In the genomic region with DNA sequence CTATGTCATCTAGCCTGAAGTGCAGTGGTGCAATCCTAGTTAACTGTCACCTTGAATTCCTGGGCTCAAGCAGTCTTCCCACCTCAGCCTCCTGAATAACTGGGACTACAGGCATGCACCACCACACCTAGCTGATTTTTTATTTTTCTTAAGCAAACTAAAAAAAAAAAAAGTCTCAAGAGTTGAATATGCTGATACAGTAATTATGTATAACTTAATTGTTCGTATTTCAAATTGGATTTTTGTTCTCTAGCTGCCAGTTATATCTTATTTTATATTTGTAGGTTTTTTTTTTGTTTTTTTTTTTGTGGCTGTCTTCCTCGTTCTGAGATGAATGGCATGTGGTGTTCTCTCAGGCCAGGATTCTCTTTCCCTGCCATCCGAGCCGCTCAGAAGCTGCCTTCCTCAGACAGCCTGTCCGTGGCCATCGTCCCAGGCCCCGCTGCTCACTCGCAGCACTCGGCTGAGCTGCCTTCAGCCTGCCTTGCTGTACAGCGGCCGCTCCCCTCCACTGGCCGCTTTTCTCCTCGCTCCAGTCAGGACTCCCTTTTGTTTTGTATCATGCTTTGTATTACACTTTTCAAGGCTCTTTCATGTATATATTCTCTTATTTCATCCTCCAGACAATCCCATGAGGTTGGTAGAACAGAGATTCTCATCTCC, we compare ENCODE assay signal across 24 cellular contexts. TPM values are rescaled to one million over a fixed set of nuclear protein-coding genes. Genes with fewer than 3 reads are reported as not detected.
DNase-seq lines count a peak whose midpoint lies in the region; ATAC-seq, FAIRE-seq and TF ChIP-seq lines count a peak whose summit lies in the region.
"Had no signal": no experiment of that assay in that cellular context is flagged by ENCODE, and none has a peak within 500 bp of the region (broad histone marks: within the 10 kb centered on the region; RNA-seq: fewer than 3 reads in every experiment).

No MANE protein-coding gene starts in this region.

- H3K9me3 ChIP-seq in BE2C, result no peaks in the 10 kb centered on the region
- no peaks in the 10 kb centered on the region for H3K9me3 ChIP-seq in psoas muscle
- H3K9me3 ChIP-seq: left ventricle myocardium inferior, vagina had no signal

- peaks cover 17% of the 10 kb centered on the region for H3K36me3 ChIP-seq in BE2C
- peaks cover 0 to 10% of the 10 kb centered on the region in 2 donors for H3K36me3 ChIP-seq in psoas muscle (ENCODE audit: insufficient read depth in 1 of 2, low read depth in 1 of 2)

- POLR2A ChIA-PET in HEK293T (lab: Yijun Ruan, JAX), result no interaction called here

- peak overlapping the region; percentile 31 for H3K27ac Mint-ChIP-seq in effector memory CD8-positive, alpha-beta T cell
- no peak overlapping the region for H3K27ac Mint-ChIP-seq in natural killer cell treated with Interleukin-12 subunit alpha and Interleukin-12 subunit beta and Interleukin-15 and Interleukin-18, amount 100 ng/mL, for 72 hours
- H3K27ac Mint-ChIP-seq: progenitor cell of endocrine pancreas; stimulated activated naive CD8-positive, alpha-beta T cell treated with anti-CD3 and anti-CD28 coated beads, Interleukin-15, Interleukin-2, amounts not matched to agents 100 ng/mL and 50 ng/mL, for 24 hours had no signal

- no peaks in the 10 kb centered on the region for H3K27me3 ChIP-seq in BE2C
- no peaks in the 10 kb centered on the region for H3K27me3 ChIP-seq in psoas muscle (ENCODE audit: insufficient read depth in 3 of 3, low read length in 2 of 3)
- H3K27me3 ChIP-seq: vagina had no signal

- H3K27ac ChIP-seq in psoas muscle, result peak overlapping the region; percentile 18
- H3K27ac ChIP-seq: left ventricle myocardium inferior, vagina had no signal

- H3K4me3 Mint-ChIP-seq in effector memory CD8-positive, alpha-beta T cell, result no peak overlapping the region
- no peak overlapping the region for H3K4me3 Mint-ChIP-seq in natural killer cell treated with Interleukin-12 subunit alpha and Interleukin-12 subunit beta and Interleukin-15 and Interleukin-18, amount 100 ng/mL, for 72 hours
- H3K4me3 Mint-ChIP-seq: stimulated activated naive CD8-positive, alpha-beta T cell treated with anti-CD3 and anti-CD28 coated beads, Interleukin-15, Interleukin-2, amounts not matched to agents 100 ng/mL and 50 ng/mL, for 24 hours had no signal

- DNase-seq in BE2C (peak; percentile 49), NCI-H526 (lab: John Stamatoyannopoulos, UW) (peak; percentile 21 to 81), psoas muscle (no peak), D721Med (ENCODE audit: insufficient read length, low spot score) (no peak), HEK293T (ENCODE audit: extremely low spot score) (no peak), GF-D8 (lab: John Stamatoyannopoulos, UW) (no peak)
- DNase-seq in effector memory CD8-positive, alpha-beta T cell, result no peak
- DNase-seq in natural killer cell treated with Interleukin-12 subunit alpha and Interleukin-12 subunit beta and Interleukin-15 and Interleukin-18, amount 100 ng/mL, for 72 hours (ENCODE audit: low spot score), result no peak
- DNase-seq: activated CD4-positive, alpha-beta T cell treated with anti-CD3 and anti-CD28 coated beads, Interleukin-2, amount 50 U/mL, for 4 hours; activated T-cell treated with anti-CD3 and anti-CD28 coated beads for 4 hours; COR-L47; foreskin fibroblast; left ventricle myocardium inferior; MM.1S; NCI-H187 treated with DMSO at 0.1 percent for 48 hours; NCI-H345; stimulated activated CD4-positive, alpha-beta T cell treated with anti-CD3 and anti-CD28 coated beads, Interleukin-12 subunit alpha, Interleukin-12 subunit beta, amount 100 ng/mL, for 4 hours; T-helper 1 cell had no signal

- peaks cover 36% of the 10 kb centered on the region for H3K4me1 ChIP-seq in BE2C
- H3K4me1 ChIP-seq in psoas muscle, result peaks cover 43% of the 10 kb centered on the region

- no peak for FAIRE-seq in D721Med (lab: Jason Lieb, UNC)
- FAIRE-seq: endothelial cell of umbilical vein, GM12878 had no signal

- no peaks in the 10 kb centered on the region for H3K9me3 Mint-ChIP-seq in effector memory CD8-positive, alpha-beta T cell
- H3K9me3 Mint-ChIP-seq in natural killer cell treated with Interleukin-12 subunit alpha and Interleukin-12 subunit beta and Interleukin-15 and Interleukin-18, amount 100 ng/mL, for 72 hours, result no peaks in the 10 kb centered on the region
- H3K9me3 Mint-ChIP-seq: stimulated activated naive CD8-positive, alpha-beta T cell treated with anti-CD3 and anti-CD28 coated beads, Interleukin-15, Interleukin-2, amounts not matched to agents 100 ng/mL and 50 ng/mL, for 24 hours had no signal

- TF ChIP-seq CTCF in BE2C (IDR thresholded peaks at IDR 0.05; ENCODE audit: low read depth, low read length) (no peak), psoas muscle (IDR thresholded peaks at IDR 0.05) (no peak), D721Med (IDR thresholded peaks at IDR 0.05; ENCODE audit: insufficient read depth, missing control alignments) (no peak)

- peaks cover 16 to 41% of the 10 kb centered on the region in 2 donors for H3K4me1 Mint-ChIP-seq in effector memory CD8-positive, alpha-beta T cell (ENCODE audit: low read depth in 2 of 2)
- H3K4me1 Mint-ChIP-seq in natural killer cell treated with Interleukin-12 subunit alpha and Interleukin-12 subunit beta and Interleukin-15 and Interleukin-18, amount 100 ng/mL, for 72 hours (ENCODE audit: low read depth in 2 of 2), result peaks cover 23 to 32% of the 10 kb centered on the region in 2 donors

- H3K27me3 Mint-ChIP-seq in effector memory CD8-positive, alpha-beta T cell, result no peaks in the 10 kb centered on the region
- no peaks in the 10 kb centered on the region for H3K27me3 Mint-ChIP-seq in natural killer cell treated with Interleukin-12 subunit alpha and Interleukin-12 subunit beta and Interleukin-15 and Interleukin-18, amount 100 ng/mL, for 72 hours
- H3K27me3 Mint-ChIP-seq: progenitor cell of endocrine pancreas; stimulated activated naive CD8-positive, alpha-beta T cell treated with anti-CD3 and anti-CD28 coated beads, Interleukin-15, Interleukin-2, amounts not matched to agents 100 ng/mL and 50 ng/mL, for 24 hours had no signal

- intact Hi-C loops in psoas muscle (cut with DNase I), result loop anchor here in 1 of 2 donors (10.0 kb wide), 1 partner anchor 852 kb away; no protein-coding TSS in a partner anchor

- H3K4me3 ChIP-seq in BE2C (ENCODE audit: low read depth, low read length) (no peak overlapping the region), psoas muscle (peak overlapping the region; percentile 35)
- H3K4me3 ChIP-seq: GM12878, left ventricle myocardium inferior, vagina had no signal

- WGBS in psoas muscle, 3 donors, result 33 to 53% (median 37%) methylated on average over 13 of the region's 13 CpGs

- CTCF ChIA-PET in HEK293T (lab: Yijun Ruan, JAX), result no interaction called here

- peaks cover 22% of the 10 kb centered on the region for H3K36me3 Mint-ChIP-seq in effector memory CD8-positive, alpha-beta T cell (ENCODE audit: insufficient read depth)
- peaks cover 13% of the 10 kb centered on the region for H3K36me3 Mint-ChIP-seq in natural killer cell treated with Interleukin-12 subunit alpha and Interleukin-12 subunit beta and Interleukin-15 and Interleukin-18, amount 100 ng/mL, for 72 hours

- no peak for ATAC-seq in effector memory CD8-positive, alpha-beta T cell (replicated peaks)
- ATAC-seq in psoas muscle, result peak; percentile 70 to 81 (median 76)
- no peak for ATAC-seq in natural killer cell treated with Interleukin-12 subunit alpha and Interleukin-12 subunit beta and Interleukin-15 and Interleukin-18, amount 100 ng/mL, for 72 hours
- ATAC-seq: GM12878, Right ventricle myocardium inferior had no signal

TF ChIP-seq in HEK293T, 16 proteins besides CTCF, POLR2A, EP300 and RAD21:
- TF ChIP-seq TARDBP (IDR thresholded peaks at IDR 0.05) (no peak), ELF4 (IDR thresholded peaks at IDR 0.05) (no peak), FOXA1 (IDR thresholded peaks at IDR 0.05) (no peak), SUZ12 (IDR thresholded peaks at IDR 0.05) (no peak), FOXM1 (IDR thresholded peaks at IDR 0.05; ENCODE audit: borderline replicate concordance) (no peak), L3MBTL2 (conservative IDR thresholded peaks at IDR 0.05) (no peak), ARNT (IDR thresholded peaks at IDR 0.05) (no peak), SP1 (IDR thresholded peaks at IDR 0.05) (no peak), CTBP1 (IDR thresholded peaks at IDR 0.05; ENCODE audit: borderline replicate concordance) (no peak), ZNF384 (IDR thresholded peaks at IDR 0.05) (no peak), HDGF (IDR thresholded peaks at IDR 0.05; ENCODE audit: borderline replicate concordance) (no peak)

RNA-seq across cellular contexts. Expression of gene WDR20, which starts 53.3 kb away (rescaled TPM):
- polyA plus RNA-seq in BE2C (2012; ENCODE audit: insufficient read depth, insufficient read length, low read depth), result 37.3 TPM
- total RNA-seq in psoas muscle, result 10 to 100 TPM; 18.3 to 26.8 (median 22.3) TPM
- polyA plus RNA-seq in psoas muscle, result 10 to 100 TPM; 11.4 to 20.6 (median 11.9) TPM
- total RNA-seq in natural killer cell treated with Interleukin-12 subunit alpha and Interleukin-12 subunit beta and Interleukin-15 and Interleukin-18, amount 100 ng/mL, for 72 hours, result 10 to 100 TPM; 44.9 to 59.3 TPM

Comparison
In these comparisons a context has a peak if more than half of its experiments do, and no peak if none do; other contexts are left out.
1. DNase-seq: peak in BE2C (single experiment) and NCI-H526 (2 of 2); none in effector memory CD8-positive, alpha-beta T cell (0 of 3), psoas muscle (0 of 2), D721Med (single experiment), natural killer cell treated with Interleukin-12 subunit alpha and Interleukin-12 subunit beta and Interleukin-15 and Interleukin-18, amount 100 ng/mL, for 72 hours (single experiment), HEK293T (single experiment) and GF-D8 (single experiment).
2. ATAC-seq: peak in psoas muscle (4 of 4); none in effector memory CD8-positive, alpha-beta T cell (single experiment) and natural killer cell treated with Interleukin-12 subunit alpha and Interleukin-12 subunit beta and Interleukin-15 and Interleukin-18, amount 100 ng/mL, for 72 hours (0 of 2).
3. H3K27ac Mint-ChIP-seq: peak in effector memory CD8-positive, alpha-beta T cell (2 of 2); none in natural killer cell treated with Interleukin-12 subunit alpha and Interleukin-12 subunit beta and Interleukin-15 and Interleukin-18, amount 100 ng/mL, for 72 hours (0 of 2).